7 cellular contexts compared by ENCODE assay signal in genomic region chr1:25615563-25616079, GRCh38. TPM values are rescaled to one million over a fixed set of nuclear protein-coding genes. Genes with fewer than 3 reads are reported as not detected.
DNase-seq lines count a peak whose midpoint lies in the region; ATAC-seq, FAIRE-seq and TF ChIP-seq lines count a peak whose summit lies in the region.

No MANE protein-coding gene starts in this region.

- no peaks in the 10 kb centered on the region for H3K9me3 Mint-ChIP-seq in endothelial cell (ENCODE audit: unreplicated experiment)

- H3K4me3 ChIP-seq in OCI-LY7 (ENCODE audit: low read depth, low read length, poor library complexity, severe bottlenecking) (peak overlapping the region; percentile 74), pancreas (peak overlapping the region in 3 of 4 donors; percentile 0 to 68 (median 65))

- H3K27ac ChIP-seq in OCI-LY7 (ENCODE audit: low read depth, low read length, poor library complexity, severe bottlenecking) (peak overlapping the region; percentile 35), pancreas (peak overlapping the region in 3 of 4 donors; percentile 26 to 52 (median 52))

- peak overlapping the region; percentile 74 for H3K4me3 Mint-ChIP-seq in endothelial cell (ENCODE audit: unreplicated experiment)

- H3K4me1 Mint-ChIP-seq in endothelial cell (ENCODE audit: unreplicated experiment) = peaks cover 22% of the 10 kb centered on the region

- intact Hi-C loops in OCI-LY7 (cut with micrococcal nuclease; ENCODE audit: unreplicated experiment) (loop anchor here (2.0 to 5.0 kb wide), 4 partner anchors 53 to 197 kb away; no protein-coding TSS in a partner anchor), pancreas (cut with DNase I) (no loop called here)

- TF ChIP-seq CTCF in OCI-LY7 (conservative IDR thresholded peaks at IDR 0.05; ENCODE audit: low read length) (no peak), endothelial cell (IDR thresholded peaks at IDR 0.05; ENCODE audit: unreplicated experiment) (no peak), pancreas (IDR thresholded peaks at IDR 0.05) (no peak)

- H3K9me3 ChIP-seq in OCI-LY7 (ENCODE audit: low read length) (no peaks in the 10 kb centered on the region), pancreas (no peaks in the 10 kb centered on the region)

- H4K20me1 ChIP-seq in OCI-LY7 (ENCODE audit: insufficient read depth, low read length) = no peaks in the 10 kb centered on the region

- H3K9me2 ChIP-seq in OCI-LY7 (ENCODE audit: insufficient read depth, low read length) = no peaks in the 10 kb centered on the region

- POLR2A ChIA-PET in OCI-LY7 (lab: Charles Lee) = interaction anchor here (1.2 kb wide), 1 partner anchor 49 kb away, joined by 3 read pairs; no protein-coding TSS in a partner anchor

- H3K79me2 ChIP-seq in OCI-LY7 (ENCODE audit: insufficient read depth, low read depth, low read length) = no peaks in the 10 kb centered on the region

- H3K4me2 ChIP-seq in OCI-LY7 (ENCODE audit: low read length) = peak overlapping the region; percentile 89

- CTCF ChIA-PET in OCI-LY7 (lab: Charles Lee; ENCODE audit: unreplicated experiment) = no interaction called here

- peak overlapping the region; percentile 10 for H3K27ac Mint-ChIP-seq in endothelial cell (ENCODE audit: unreplicated experiment)

- H2AFZ ChIP-seq in OCI-LY7 (ENCODE audit: low read length) = peak overlapping the region; percentile 63

- DNase-seq in OCI-LY7 (ENCODE audit: low spot score) (no peak), endothelial cell (ENCODE audit: low spot score) (no peak), pancreas (no peak), midbrain (lab: John Stamatoyannopoulos, UW) (no peak), NCI-H1694 (lab: John Stamatoyannopoulos, UW) (no peak)

- H3K36me3 ChIP-seq in OCI-LY7 (ENCODE audit: insufficient read depth, low read length) (no peaks in the 10 kb centered on the region), pancreas (no peaks in the 10 kb centered on the region)

- peaks cover 66% of the 10 kb centered on the region for H3K4me1 ChIP-seq in OCI-LY7 (ENCODE audit: insufficient read depth, low read length, poor library complexity, severe bottlenecking)
- no peaks in the 10 kb centered on the region for H3K4me1 ChIP-seq in pancreas

- H3K27me3 ChIP-seq in pancreas = no peaks in the 10 kb centered on the region

- peaks cover 13% of the 10 kb centered on the region for H3K27me3 Mint-ChIP-seq in endothelial cell (ENCODE audit: unreplicated experiment)

- BruUV-seq in OCI-LY7 (replicated peaks; lab: Mats Ljungman, UMichigan) = no TSS peak

- no peak for FAIRE-seq in pancreas (lab: Jason Lieb, UNC)

- H3K36me3 Mint-ChIP-seq in endothelial cell (ENCODE audit: low read depth, unreplicated experiment) = no peaks in the 10 kb centered on the region

- WGBS in pancreas, 2 donors = 35 to 37% methylated on average over 12 of the region's 12 CpGs

- ATAC-seq in GM21367 (IDR thresholded peaks at IDR 0.05; ENCODE audit: unreplicated experiment) (peak; percentile 8), pancreas (peak in 3 of 4 donors; percentile 4 to 12 (median 8)), GM19023 (IDR thresholded peaks at IDR 0.05; ENCODE audit: unreplicated experiment) (no peak)

RNA-seq across cellular contexts. Expression of gene MAN1C1, which starts 1.0 kb away (rescaled TPM):
- total RNA-seq in OCI-LY7 (2014; rRNA removed; shearing (Covaris generic)) = 2.4 and 3.0 TPM in 2 replicates
- 4.6 and 4.9 TPM in 2 replicates for total RNA-seq in OCI-LY7 (2022)
- 29.1 TPM for total RNA-seq in endothelial cell (ENCODE audit: unreplicated experiment)
- total RNA-seq in pancreas = 1 to 10 TPM; 2.1 to 6.1 (median 3.3) TPM
- polyA plus RNA-seq in pancreas = 1 to 10 TPM; 4.1 to 9.2 TPM
